ENCODE assay signal across 8 cellular contexts in genomic region chr22:43015677-43016042, GRCh38. TPM values are rescaled to one million over a fixed set of nuclear protein-coding genes. Genes with fewer than 3 reads are reported as not detected.
DNase-seq lines count a peak whose midpoint lies in the region; ATAC-seq and TF ChIP-seq lines count a peak whose summit lies in the region.

No MANE protein-coding gene starts in this region.

- H3K27me3 ChIP-seq in CD8-positive, alpha-beta T cell (ENCODE audit: insufficient read depth, low read length): no peaks in the 10 kb centered on the region
- H3K27me3 ChIP-seq in endocrine pancreas (ENCODE audit: control insufficient read depth, insufficient read depth, low read length): no peaks in the 10 kb centered on the region
- no peaks in the 10 kb centered on the region for H3K27me3 ChIP-seq in neuron (ENCODE audit: insufficient read depth, low read length)

- no peaks in the 10 kb centered on the region for H3K27me3 Mint-ChIP-seq in CD8-positive, alpha-beta T cell (ENCODE audit: low read depth)

- peak overlapping the region; percentile 85 for H3K4me3 ChIP-seq in CD8-positive, alpha-beta T cell (ENCODE audit: low read depth, low read length)
- peak overlapping the region; percentile 58 for H3K4me3 ChIP-seq in endocrine pancreas (ENCODE audit: control insufficient read depth, insufficient read depth, low read length)
- H3K4me3 ChIP-seq in neuron (ENCODE audit: low read length): peak overlapping the region; percentile 89

- H3K9me3 Mint-ChIP-seq in CD8-positive, alpha-beta T cell: no peaks in the 10 kb centered on the region

- POLR2A ChIA-PET in CD8-positive, alpha-beta T cell (lab: Charles Lee): interaction anchor here (0.6 to 1.5 kb wide), 8 partner anchors 8 to 703 kb away, joined by 3 to 9 read pairs (median 3); partner anchors contain the start of gene ARFGAP3

- no peaks in the 10 kb centered on the region for H3K36me3 ChIP-seq in CD8-positive, alpha-beta T cell (ENCODE audit: insufficient read depth, low read length)
- no peaks in the 10 kb centered on the region for H3K36me3 ChIP-seq in endocrine pancreas (ENCODE audit: control insufficient read depth, insufficient read depth, low read length)
- no peaks in the 10 kb centered on the region for H3K36me3 ChIP-seq in neuron (ENCODE audit: insufficient read depth, low read length)

- H3K4me1 Mint-ChIP-seq in CD8-positive, alpha-beta T cell (ENCODE audit: low read depth): peaks cover 31% of the 10 kb centered on the region

- peaks cover 14% of the 10 kb centered on the region for H3K4me1 ChIP-seq in CD8-positive, alpha-beta T cell (ENCODE audit: insufficient read depth, low read length)
- no peaks in the 10 kb centered on the region for H3K4me1 ChIP-seq in endocrine pancreas (ENCODE audit: control insufficient read depth, insufficient read depth, low read length)
- peaks cover 11% of the 10 kb centered on the region for H3K4me1 ChIP-seq in neuron (ENCODE audit: insufficient read depth, low read length)

- peak overlapping the region; percentile 97 for H3K27ac Mint-ChIP-seq in CD8-positive, alpha-beta T cell

- H3K9me3 ChIP-seq in CD8-positive, alpha-beta T cell (ENCODE audit: low read length): no peaks in the 10 kb centered on the region
- no peaks in the 10 kb centered on the region for H3K9me3 ChIP-seq in endocrine pancreas (ENCODE audit: control insufficient read depth, low read length)
- no peaks in the 10 kb centered on the region for H3K9me3 ChIP-seq in neuron (ENCODE audit: low read length)

- H3K4me3 Mint-ChIP-seq in CD8-positive, alpha-beta T cell: peak overlapping the region; percentile 98

- peak overlapping the region; percentile 27 for H3K9ac ChIP-seq in endocrine pancreas (ENCODE audit: control insufficient read depth, insufficient read depth, low read length)

- no peak for ATAC-seq in CD8-positive, alpha-beta T cell
- ATAC-seq in HG03521 (IDR thresholded peaks at IDR 0.05; ENCODE audit: unreplicated experiment) (no peak), GM19328 (IDR thresholded peaks at IDR 0.05; ENCODE audit: unreplicated experiment) (no peak), GM21360 (IDR thresholded peaks at IDR 0.05; ENCODE audit: unreplicated experiment) (no peak)

- peaks cover 5% of the 10 kb centered on the region for H3K36me3 Mint-ChIP-seq in CD8-positive, alpha-beta T cell

- intact Hi-C loops in CD8-positive, alpha-beta T cell (cut with DNase I, micrococcal nuclease): loop anchor here (1.0 to 10.0 kb wide), 8 partner anchors 74 to 921 kb away; partner anchors contain the start of genes ARFGAP3 (in 2 of the 2), BIK (in 1 of the 2), MCAT (in 1 of the 2) and NDUFA6 (in 1 of the 2)

- TF ChIP-seq CTCF in CD8-positive, alpha-beta T cell (IDR thresholded peaks at IDR 0.05): no peak

- CTCF ChIA-PET in CD8-positive, alpha-beta T cell (lab: Charles Lee): interaction anchor here (2.4 kb wide), 1 partner anchor 18 kb away, joined by 9 read pairs; no protein-coding TSS in a partner anchor

- peak overlapping the region; percentile 90 for H2AFZ ChIP-seq in neuron (ENCODE audit: low read depth, low read length)

- DNase-seq in CD8-positive, alpha-beta T cell: no peak
- DNase-seq in NCI-H69 (lab: John Stamatoyannopoulos, UW) (peak; percentile 75), amniotic stem cell (lab: John Stamatoyannopoulos, UW) (no peak)

- peak overlapping the region; percentile 76 for H3K27ac ChIP-seq in CD8-positive, alpha-beta T cell (ENCODE audit: low read depth, low read length)

RNA-seq across cellular contexts. Expression of gene PACSIN2, which starts 0.7 kb away (rescaled TPM):
- total RNA-seq in CD8-positive, alpha-beta T cell: 10 to 100 TPM; 16.8 to 18.5 TPM
